ENCODE assay signal across 6 cellular contexts in genomic region chr2:70998885-70999284, GRCh38. TPM values are rescaled to one million over a fixed set of nuclear protein-coding genes. Genes with fewer than 3 reads are reported as not detected.
"Had no signal": no experiment of that assay in that cellular context is flagged by ENCODE, and none has a peak within 500 bp of the region (broad histone marks: within the 10 kb centered on the region; RNA-seq: fewer than 3 reads in every experiment).

No MANE protein-coding gene starts in this region.

RNA-seq across cellular contexts. Expression of gene ANKRD53, which starts 20.5 kb away (rescaled TPM):
- total RNA-seq: activated CD4-positive, alpha-beta memory T cell treated with anti-CD3 and anti-CD28 coated beads for 36 hours; activated T-cell treated with anti-CD3 and anti-CD28 coated beads, Interleukin-2, amount 50 U/mL, for 4 hours; activated T-helper 2 cell treated with anti-CD3 and anti-CD28 coated beads, Interferon-gamma antibody, Interleukin-2, Interleukin-4, amounts not matched to agents 10 μg/mL and 5 μg/mL and 100 μg/mL, durations not matched to agents 14 hours and 24 hours and 36 hours; bronchial epithelial cell; T-helper 1 cell treated with Interleukin-12 subunit alpha and Interleukin-12 subunit beta and Interleukin-4 antibody, amounts not matched to agents 30 ng/mL and 1 ng/mL, for 36 hours; T-helper 2 cell treated with Interferon-gamma antibody and Interleukin-4, amounts not matched to agents 100 ng/mL and 5 ng/mL, for 36 hours had no signal
